In genomic region chr2:127674241-127675209, GRCh38 we compare ENCODE assay signal across 9 cellular contexts. TPM values are rescaled to one million over a fixed set of nuclear protein-coding genes. Genes with fewer than 3 reads are reported as not detected.
A peak's percentile ranks its signal among the peaks of the same experiment; 100 is the strongest.
DNase-seq lines count a peak whose midpoint lies in the region; ATAC-seq and TF ChIP-seq lines count a peak whose summit lies in the region.
"Had no signal": no experiment of that assay in that cellular context is flagged by ENCODE, and none has a peak within 500 bp of the region (broad histone marks: within the 10 kb centered on the region; RNA-seq: fewer than 3 reads in every experiment).

No MANE protein-coding gene starts in this region.

- 0 out of 2 replicates have a peak, but pooled peaks cover 4% of the 10 kb centered on the region for H3K27me3 ChIP-seq in SJCRH30
- no peaks in the 10 kb centered on the region for H3K27me3 ChIP-seq in tibial nerve

- H3K9me3 ChIP-seq in SJCRH30 (replicated peaks) (no peaks in the 10 kb centered on the region), tibial nerve (no peaks in the 10 kb centered on the region)

- peaks cover 26% of the 10 kb centered on the region for H3K4me1 Mint-ChIP-seq in dendritic cell treated with granulocyte-macrophage colony-stimulating factor and Interleukin-4, amounts not matched to agents 40 ng/mL and 50 ng/mL, for 4 days (ENCODE audit: low read depth)

- H3K36me3 Mint-ChIP-seq in dendritic cell treated with granulocyte-macrophage colony-stimulating factor and Interleukin-4, amounts not matched to agents 40 ng/mL and 50 ng/mL, for 4 days (ENCODE audit: low read depth), result no peaks in the 10 kb centered on the region

- DNase-seq in ELR (ENCODE audit: low read depth), result peak; percentile 40
- DNase-seq in SJCRH30, result no peak
- peak; percentile 26 to 34 for DNase-seq in lung microvascular endothelial cell (ENCODE audit: low read depth in 2 of 2)
- DNase-seq in tibial nerve (ENCODE audit: low spot score in 2 of 2), result no peak
- DNase-seq in NCI-H187 (lab: John Stamatoyannopoulos, UW), result no peak
- DNase-seq in effector CD8-positive, alpha-beta T cell (lab: John Stamatoyannopoulos, UW), result no peak

- WGBS in tibial nerve, 2 donors, result 3 to 8% methylated on average over 13 to 33 of the region's 72 CpGs

- H3K9me3 Mint-ChIP-seq in dendritic cell treated with granulocyte-macrophage colony-stimulating factor and Interleukin-4, amounts not matched to agents 40 ng/mL and 50 ng/mL, for 4 days, result no peaks in the 10 kb centered on the region

- H3K4me1 ChIP-seq in SJCRH30 (no peaks in the 10 kb centered on the region), tibial nerve (peaks cover 0 to 47% (median 9%) of the 10 kb centered on the region in 4 donors)

- no peaks in the 10 kb centered on the region for H3K36me3 ChIP-seq in SJCRH30
- no peaks in the 10 kb centered on the region for H3K36me3 ChIP-seq in tibial nerve

- H3K4me3 ChIP-seq in SJCRH30 (peak overlapping the region; percentile 49), tibial nerve (peak overlapping the region; percentile 61 to 80 (median 75))

- no peak for TF ChIP-seq CTCF in tibial nerve (IDR thresholded peaks at IDR 0.05)

- TF ChIP-seq EP300 in tibial nerve (IDR thresholded peaks at IDR 0.05), result peak in 1 of 2 donors; percentile 6

- H3K4me3 Mint-ChIP-seq in dendritic cell treated with granulocyte-macrophage colony-stimulating factor and Interleukin-4, amounts not matched to agents 40 ng/mL and 50 ng/mL, for 4 days, result peak overlapping the region; percentile 76

- intact Hi-C loops in dendritic cell treated with granulocyte-macrophage colony-stimulating factor and Interleukin-4, amounts not matched to agents 40 ng/mL and 50 ng/mL, for 4 days (cut with micrococcal nuclease), result no loop called here

- H3K27ac Mint-ChIP-seq in dendritic cell treated with granulocyte-macrophage colony-stimulating factor and Interleukin-4, amounts not matched to agents 40 ng/mL and 50 ng/mL, for 4 days, result peak overlapping the region; percentile 57

- no peak for ATAC-seq in HG02588 (IDR thresholded peaks at IDR 0.05; ENCODE audit: unreplicated experiment)

- TF ChIP-seq POLR2A in tibial nerve (IDR thresholded peaks at IDR 0.05), result peak in 1 of 2 donors; percentile 14

- H3K27ac ChIP-seq in SJCRH30 (no peak overlapping the region), tibial nerve (peak overlapping the region; percentile 85 to 90 (median 90))
- H3K27ac ChIP-seq: KMS-11 had no signal

- peaks cover 90% of the 10 kb centered on the region for H3K27me3 Mint-ChIP-seq in dendritic cell treated with granulocyte-macrophage colony-stimulating factor and Interleukin-4, amounts not matched to agents 40 ng/mL and 50 ng/mL, for 4 days

RNA-seq across cellular contexts. Expression of gene LIMS2, which starts 0.8 kb away (rescaled TPM):
- total RNA-seq in SJCRH30 (2014; rRNA removed; shearing (Covaris generic)), result 4.0 and 5.5 TPM in 2 replicates
- total RNA-seq in lung microvascular endothelial cell, result 3.6 and 5.0 TPM in 2 replicates
- 100 to 1,000 TPM in 2 of 4 donors, 10 to 100 TPM in 2; 86.1 to 111 (median 98.1) TPM for total RNA-seq in tibial nerve

RNA-seq across cellular contexts. Expression of gene SFT2D3, which starts 26.8 kb away (rescaled TPM):
- 10.0 and 12.7 TPM in 2 replicates for total RNA-seq in SJCRH30 (2014; rRNA removed; shearing (Covaris generic))
- 2.6 and 5.8 TPM in 2 replicates for total RNA-seq in lung microvascular endothelial cell
- 10 to 100 TPM; 10.7 to 13.6 (median 12.4) TPM for total RNA-seq in tibial nerve

RNA-seq across cellular contexts. Expression of gene GPR17, which starts 28.6 kb away (rescaled TPM):
- 0.18 TPM in 1 of 2 replicates, not detected in the other for total RNA-seq in SJCRH30 (2014; rRNA removed; shearing (Covaris generic))
- not detected in 2 replicates for total RNA-seq in lung microvascular endothelial cell
- 1 to 10 TPM; 1.1 to 1.6 (median 1.2) TPM for total RNA-seq in tibial nerve

Comparison
In these comparisons a context has a peak if more than half of its experiments do, and no peak if none do; other contexts are left out.
1. DNase-seq: peak in ELR (single experiment) and lung microvascular endothelial cell (2 of 2); none in SJCRH30 (0 of 2), tibial nerve (0 of 2), NCI-H187 (0 of 2) and effector CD8-positive, alpha-beta T cell (single experiment).
2. RNA of gene LIMS2, which starts 0.8 kb away (total RNA-seq): 86.1 to 111 TPM in tibial nerve; 4.0 to 5.5 TPM in SJCRH30 and 3.6 to 5.0 TPM in lung microvascular endothelial cell; every median in the first group is over 10 times any median in the second.